In genomic region chr10:35409094-35409582, GRCh38 we compare ENCODE assay signal across 8 cellular contexts.
A peak's percentile ranks its signal among the peaks of the same experiment; 100 is the strongest.
DNase-seq lines count a peak whose midpoint lies in the region; ATAC-seq and TF ChIP-seq lines count a peak whose summit lies in the region.

No MANE protein-coding gene starts in this region.

- H2BK20ac ChIP-seq in H9 (ENCODE audit: low read depth, low read length, poor library complexity, severe bottlenecking) = no peak overlapping the region

- H3K18ac ChIP-seq in H9 (ENCODE audit: insufficient read length, low read depth, low read length) = no peak overlapping the region

- no peak overlapping the region for H2AFZ ChIP-seq in H9 (ENCODE audit: low read length)

- no peak overlapping the region for H2AK5ac ChIP-seq in H9 (ENCODE audit: insufficient read length, low read length)

- H3K36me3 Mint-ChIP-seq in progenitor cell of endocrine pancreas (ENCODE audit: insufficient read depth) (no peaks in the 10 kb centered on the region), H9 (ENCODE audit: insufficient read depth in 1 of 3, low read depth in 3 of 3) (peaks cover 8 to 17% (median 15%) of the 10 kb centered on the region in 3 experiments)

- H3K4me3 Mint-ChIP-seq in progenitor cell of endocrine pancreas (ENCODE audit: low read depth) (no peak overlapping the region), H9 (no peak overlapping the region)

- peaks cover 11% of the 10 kb centered on the region for H3K4me1 ChIP-seq in H9 (ENCODE audit: insufficient read depth, low read length)

- no peak overlapping the region for H3K27ac ChIP-seq in H9 (ENCODE audit: insufficient read length, low read depth, low read length)

- no peak overlapping the region for H3K9ac ChIP-seq in H9 (ENCODE audit: extremely low read depth, insufficient read length, low read length)

- no peak overlapping the region for H3K56ac ChIP-seq in H9 (ENCODE audit: insufficient read length, low read depth, low read length)

- H3K9me3 Mint-ChIP-seq in progenitor cell of endocrine pancreas (ENCODE audit: low read depth) (peaks cover 7% of the 10 kb centered on the region), H9 (peaks cover 15 to 20% of the 10 kb centered on the region in 2 experiments)

- H3K79me2 ChIP-seq in H9 (ENCODE audit: insufficient read depth, low read length) = no peaks in the 10 kb centered on the region; the same call in 1 of the 2 replicates

- no peak overlapping the region for H2BK12ac ChIP-seq in H9 (ENCODE audit: insufficient read length, low read depth, low read length)

- no peaks in the 10 kb centered on the region for H3K9me3 ChIP-seq in H9 (ENCODE audit: control insufficient read depth, low read depth, low read length)

- H3T11ph ChIP-seq in H9 (ENCODE audit: low read length) = no peak overlapping the region

- H3K27me3 Mint-ChIP-seq in progenitor cell of endocrine pancreas (no peaks in the 10 kb centered on the region), H9 (ENCODE audit: low read depth) (no peaks in the 10 kb centered on the region; the same call in 1 of the 2 replicates)

- DNase-seq in AG08396 (ENCODE audit: low spot score) = peak; percentile 89
- peak; percentile 86 for DNase-seq in NCI-H82 (lab: John Stamatoyannopoulos, UW)
- peak; percentile 85 for DNase-seq in fibroblast of mammary gland (ENCODE audit: low read depth)
- DNase-seq in progenitor cell of endocrine pancreas (ENCODE audit: low spot score, unreplicated experiment) = no peak
- no peak for DNase-seq in OCI-M2 (lab: John Stamatoyannopoulos, UW; ENCODE audit: unreplicated experiment)
- no peak for DNase-seq in NCI-H187 (lab: John Stamatoyannopoulos, UW)
- DNase-seq in H9 = no peak

- H3K14ac ChIP-seq in H9 (ENCODE audit: insufficient read depth, low read length) = no peak overlapping the region

- H3K27ac Mint-ChIP-seq in progenitor cell of endocrine pancreas = peak overlapping the region; percentile 51
- H3K27ac Mint-ChIP-seq in H9 = no peak overlapping the region

- no peak overlapping the region for H3K23ac ChIP-seq in H9 (ENCODE audit: insufficient read length, low read depth, low read length)

- no peaks in the 10 kb centered on the region for H3K27me3 ChIP-seq in H9 (ENCODE audit: insufficient read depth, low read length)

- no peak overlapping the region for H2BK15ac ChIP-seq in H9 (ENCODE audit: low read depth, low read length)

- TF ChIP-seq CTCF in fibroblast of mammary gland (conservative IDR thresholded peaks at IDR 0.05; ENCODE audit: control insufficient read depth, insufficient read depth, low read depth, low read length) (no peak), progenitor cell of endocrine pancreas (IDR thresholded peaks at IDR 0.05; ENCODE audit: unreplicated experiment) (no peak), H9 (conservative IDR thresholded peaks at IDR 0.05) (no peak)

- H2BK5ac ChIP-seq in H9 (ENCODE audit: insufficient read length, low read length) = no peak overlapping the region

- H4K5ac ChIP-seq in H9 (ENCODE audit: insufficient read length, low read depth, low read length) = no peak overlapping the region

- peaks cover 18% of the 10 kb centered on the region for H3K4me1 Mint-ChIP-seq in progenitor cell of endocrine pancreas (ENCODE audit: low read depth)
- peaks cover 20 to 21% of the 10 kb centered on the region in 2 experiments for H3K4me1 Mint-ChIP-seq in H9

- no peak overlapping the region for H3K4me3 ChIP-seq in fibroblast of mammary gland (ENCODE audit: control insufficient read depth, low read depth, low read length)

- H2BK120ac ChIP-seq in H9 (ENCODE audit: low read depth, low read length, poor library complexity, severe bottlenecking) = no peak overlapping the region

- H3K4me2 ChIP-seq in H9 (ENCODE audit: insufficient read depth, insufficient read length, low read length) = no peak overlapping the region

- H3K79me1 ChIP-seq in H9 (ENCODE audit: insufficient read depth, low read depth, low read length, poor library complexity, severe bottlenecking) = no peaks in the 10 kb centered on the region

- no peak overlapping the region for H3K4ac ChIP-seq in H9 (ENCODE audit: low read depth, low read length)

- no peaks in the 10 kb centered on the region for H3K23me2 ChIP-seq in H9 (ENCODE audit: insufficient read length, low read depth, low read length, poor library complexity, severe bottlenecking)

- WGBS in H9 (ENCODE audit: extremely low coverage, insufficient read length, low lambda C conversion rate) = no CpG with 5 or more reads among the region's 2 CpGs

- no peak overlapping the region for H4K91ac ChIP-seq in H9 (ENCODE audit: insufficient read length, low read depth, low read length)

- H4K20me1 ChIP-seq in H9 (ENCODE audit: control insufficient read depth, insufficient read depth, insufficient read length) = peaks cover 3% of the 10 kb centered on the region

- ATAC-seq in GM18907 (IDR thresholded peaks at IDR 0.05; ENCODE audit: unreplicated experiment) = peak; percentile 92

- H4K8ac ChIP-seq in H9 (replicated peaks; ENCODE audit: insufficient read length, low read depth, low read length) = no peak overlapping the region

Comparison
In these comparisons a context has a peak if more than half of its experiments do, and no peak if none do; other contexts are left out.
1. DNase-seq: peak in AG08396 (single experiment), NCI-H82 (single experiment) and fibroblast of mammary gland (single experiment); none in progenitor cell of endocrine pancreas (single experiment), OCI-M2 (single experiment), NCI-H187 (0 of 2) and H9 (single experiment).